In the genomic region with DNA sequence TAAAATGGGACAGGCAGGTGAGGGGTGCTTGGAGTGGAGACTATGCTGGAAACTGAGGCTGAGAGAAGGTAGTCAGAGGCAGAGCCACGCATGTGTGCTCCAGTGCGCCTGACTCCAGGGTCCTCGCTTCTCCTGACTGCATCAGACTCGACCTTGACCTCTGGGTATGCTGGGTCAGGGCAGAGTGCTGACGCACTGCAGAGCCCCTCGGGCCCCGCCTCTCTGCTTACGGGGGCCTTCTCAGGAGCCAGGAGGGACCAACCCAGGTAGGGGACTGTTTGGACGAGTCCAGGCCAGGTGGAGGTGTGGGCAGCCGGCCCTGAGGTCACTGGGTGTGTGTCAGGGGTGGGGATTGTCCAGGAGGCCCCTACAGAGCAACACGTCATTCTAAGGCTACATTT, we compare ENCODE assay signal across 1 cellular context.
TF ChIP-seq lines count a peak whose summit lies in the region.

No MANE protein-coding gene starts in this region.

TF ChIP-seq in HEK293, 187 proteins besides CTCF, POLR2A, EP300 and RAD21:
- TF ChIP-seq, protein P1, sequence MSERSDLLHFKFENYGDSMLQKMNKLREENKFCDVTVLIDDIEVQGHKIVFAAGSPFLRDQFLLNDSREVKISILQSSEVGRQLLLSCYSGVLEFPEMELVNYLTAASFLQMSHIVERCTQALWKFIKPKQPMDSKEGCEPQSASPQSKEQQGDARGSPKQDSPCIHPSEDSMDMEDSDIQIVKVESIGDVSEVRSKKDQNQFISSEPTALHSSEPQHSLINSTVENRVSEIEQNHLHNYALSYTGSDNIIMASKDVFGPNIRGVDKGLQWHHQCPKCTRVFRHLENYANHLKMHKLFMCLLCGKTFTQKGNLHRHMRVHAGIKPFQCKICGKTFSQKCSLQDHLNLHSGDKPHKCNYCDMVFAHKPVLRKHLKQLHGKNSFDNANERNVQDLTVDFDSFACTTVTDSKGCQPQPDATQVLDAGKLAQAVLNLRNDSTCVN (tag by site-specific recombination; optimal IDR thresholded peaks at IDR 0.05): peak; percentile 6
- TF ChIP-seq ZNF571 (tag by site-specific recombination; IDR thresholded peaks at IDR 0.05): 0 out of 2 replicates have a peak, but pooled peaks have one; percentile 5
- no peak for TF ChIP-seq ZNF121 (tag by site-specific recombination; IDR thresholded peaks at IDR 0.05)
TF ChIP-seq in HEK293: peak in this region for 2.
